ENCODE assay signal across 19 cellular contexts in genomic region chr10:6009961-6010360, GRCh38. TPM values are rescaled to one million over a fixed set of nuclear protein-coding genes. Genes with fewer than 3 reads are reported as not detected.
DNase-seq lines count a peak whose midpoint lies in the region; ATAC-seq and TF ChIP-seq lines count a peak whose summit lies in the region.
"Had no signal": no experiment of that assay in that cellular context is flagged by ENCODE, and none has a peak within 500 bp of the region (broad histone marks: within the 10 kb centered on the region; RNA-seq: fewer than 3 reads in every experiment).

No MANE protein-coding gene starts in this region.

- H3K27me3 ChIP-seq in CD4-positive, CD25-positive, alpha-beta regulatory T cell (ENCODE audit: control insufficient read depth, insufficient read depth, low read length), result no peaks in the 10 kb centered on the region
- H3K27me3 ChIP-seq: BLaER1 treated with 17β-estradiol and CSF1 and Interleukin-3, amounts not matched to agents 10 nM and 100 nM had no signal

- intact Hi-C loops in activated CD4-positive, alpha-beta T cell treated with anti-CD3 and anti-CD28 coated beads for 36 hours (cut with DNase I, micrococcal nuclease), result no loop called here
- intact Hi-C loops in activated T-helper 2 cell treated with anti-CD3 and anti-CD28 coated beads, Interferon-gamma antibody, Interleukin-2, Interleukin-4, amounts not matched to agents 10 μg/mL and 5 μg/mL and 100 μg/mL, durations not matched to agents 14 hours and 24 hours and 36 hours (cut with micrococcal nuclease), result loop anchor here (1.0 to 2.0 kb wide), 2 partner anchors 9 to 33 kb away; partner anchors contain the start of gene IL15RA

- no peak overlapping the region for H3K27ac ChIP-seq in CD4-positive, CD25-positive, alpha-beta regulatory T cell (ENCODE audit: insufficient read depth, low read length, poor library complexity, severe bottlenecking)
- H3K27ac ChIP-seq: 22Rv1; BLaER1 treated with 17β-estradiol and CSF1 and Interleukin-3, amounts not matched to agents 10 nM and 100 nM; HL-60 had no signal

- H3K36me3 ChIP-seq in CD4-positive, CD25-positive, alpha-beta regulatory T cell (ENCODE audit: control insufficient read depth, insufficient read depth, low read length), result peaks cover 32% of the 10 kb centered on the region

- no peak for DNase-seq in activated CD4-positive, alpha-beta T cell treated with anti-CD3 and anti-CD28 coated beads for 36 hours
- no peak for DNase-seq in activated CD4-positive, alpha-beta T cell treated with anti-CD3 and anti-CD28 coated beads, Interleukin-2, amount 50 U/mL, for 48 hours
- DNase-seq in CD4-positive, CD25-positive, alpha-beta regulatory T cell, result peak in 1 of 3 donors; percentile 44
- DNase-seq in activated T-helper 2 cell treated with anti-CD3 and anti-CD28 coated beads, Interferon-gamma antibody, Interleukin-2, Interleukin-4, amounts not matched to agents 10 μg/mL and 5 μg/mL and 100 μg/mL, durations not matched to agents 14 hours and 24 hours and 36 hours (ENCODE audit: low spot score), result no peak
- DNase-seq in fibroblast of the aortic adventitia (ENCODE audit: low read depth) (peak; percentile 71), osteocyte (ENCODE audit: extremely low spot score, unreplicated experiment) (no peak), NCI-H526 treated with DMSO at 0.1 percent for 48 hours (lab: John Stamatoyannopoulos, UW) (no peak)
- DNase-seq: EL, NCI-H1048, NCI-H146, NCI-H2081 treated with DMSO at 0.1 percent for 48 hours, NCI-H526, RPMI8226 had no signal

- H3K4me1 Mint-ChIP-seq in activated CD4-positive, alpha-beta T cell treated with anti-CD3 and anti-CD28 coated beads for 36 hours, result peaks cover 39% of the 10 kb centered on the region
- peaks cover 14 to 36% (median 20%) of the 10 kb centered on the region in 4 donors for H3K4me1 Mint-ChIP-seq in CD4-positive, CD25-positive, alpha-beta regulatory T cell
- H3K4me1 Mint-ChIP-seq in activated T-helper 2 cell treated with anti-CD3 and anti-CD28 coated beads, Interferon-gamma antibody, Interleukin-2, Interleukin-4, amounts not matched to agents 10 μg/mL and 5 μg/mL and 100 μg/mL, durations not matched to agents 14 hours and 24 hours and 36 hours (ENCODE audit: low read depth), result peaks cover 48% of the 10 kb centered on the region
- no peaks in the 10 kb centered on the region for H3K4me1 Mint-ChIP-seq in osteocyte (ENCODE audit: unreplicated experiment)

- H3K4me3 Mint-ChIP-seq in activated CD4-positive, alpha-beta T cell treated with anti-CD3 and anti-CD28 coated beads for 36 hours, result peak overlapping the region; percentile 9
- H3K4me3 Mint-ChIP-seq in CD4-positive, CD25-positive, alpha-beta regulatory T cell, result no peak overlapping the region
- no peak overlapping the region for H3K4me3 Mint-ChIP-seq in activated T-helper 2 cell treated with anti-CD3 and anti-CD28 coated beads, Interferon-gamma antibody, Interleukin-2, Interleukin-4, amounts not matched to agents 10 μg/mL and 5 μg/mL and 100 μg/mL, durations not matched to agents 14 hours and 24 hours and 36 hours (ENCODE audit: low read depth)
- H3K4me3 Mint-ChIP-seq in osteocyte (ENCODE audit: unreplicated experiment), result no peak overlapping the region
- H3K4me3 Mint-ChIP-seq: GM23338 had no signal

- H3K9me3 Mint-ChIP-seq in activated CD4-positive, alpha-beta T cell treated with anti-CD3 and anti-CD28 coated beads for 36 hours (ENCODE audit: low read depth), result peaks cover 8% of the 10 kb centered on the region
- H3K9me3 Mint-ChIP-seq in CD4-positive, CD25-positive, alpha-beta regulatory T cell, result peaks cover 0 to 1% (median 0%) of the 10 kb centered on the region in 7 donors
- H3K9me3 Mint-ChIP-seq in activated T-helper 2 cell treated with anti-CD3 and anti-CD28 coated beads, Interferon-gamma antibody, Interleukin-2, Interleukin-4, amounts not matched to agents 10 μg/mL and 5 μg/mL and 100 μg/mL, durations not matched to agents 14 hours and 24 hours and 36 hours, result peaks cover 27% of the 10 kb centered on the region
- peaks cover 6% of the 10 kb centered on the region for H3K9me3 Mint-ChIP-seq in osteocyte (ENCODE audit: unreplicated experiment)

- peaks cover 12% of the 10 kb centered on the region for H3K4me1 ChIP-seq in CD4-positive, CD25-positive, alpha-beta regulatory T cell (ENCODE audit: control insufficient read depth, insufficient read depth, low read length, poor library complexity, severe bottlenecking)

- no peak overlapping the region for H3K4me3 ChIP-seq in CD4-positive, CD25-positive, alpha-beta regulatory T cell (ENCODE audit: low read depth, low read length)
- no peak overlapping the region for H3K4me3 ChIP-seq in fibroblast of the aortic adventitia (ENCODE audit: low read depth, low read length)
- H3K4me3 ChIP-seq: BLaER1 treated with 17β-estradiol and CSF1 and Interleukin-3, amounts not matched to agents 10 nM and 100 nM; GM23338; K562 had no signal

- no peak for ATAC-seq in activated CD4-positive, alpha-beta T cell treated with anti-CD3 and anti-CD28 coated beads for 36 hours
- no peak for ATAC-seq in CD4-positive, CD25-positive, alpha-beta regulatory T cell (ENCODE audit: low read depth in 2 of 2)
- no peak for ATAC-seq in GM19452 (IDR thresholded peaks at IDR 0.05; ENCODE audit: unreplicated experiment)
- ATAC-seq: GM23338, K562 had no signal

- POLR2A ChIA-PET in activated CD4-positive, alpha-beta T cell treated with anti-CD3 and anti-CD28 coated beads for 36 hours (lab: Charles Lee), result interaction anchor here (0.7 kb wide), 1 partner anchor 158 kb away, joined by 4 read pairs; no protein-coding TSS in a partner anchor

- H3K27ac Mint-ChIP-seq in activated CD4-positive, alpha-beta T cell treated with anti-CD3 and anti-CD28 coated beads for 36 hours, result peak overlapping the region; percentile 30
- H3K27ac Mint-ChIP-seq in CD4-positive, CD25-positive, alpha-beta regulatory T cell, result peak overlapping the region in 2 of 3 donors; percentile 14 to 65
- H3K27ac Mint-ChIP-seq in activated T-helper 2 cell treated with anti-CD3 and anti-CD28 coated beads, Interferon-gamma antibody, Interleukin-2, Interleukin-4, amounts not matched to agents 10 μg/mL and 5 μg/mL and 100 μg/mL, durations not matched to agents 14 hours and 24 hours and 36 hours, result peak overlapping the region; percentile 43
- no peak overlapping the region for H3K27ac Mint-ChIP-seq in osteocyte (ENCODE audit: unreplicated experiment)
- H3K27ac Mint-ChIP-seq: GM23338 had no signal

- peaks cover 2% of the 10 kb centered on the region for H3K27me3 Mint-ChIP-seq in activated CD4-positive, alpha-beta T cell treated with anti-CD3 and anti-CD28 coated beads for 36 hours
- H3K27me3 Mint-ChIP-seq in CD4-positive, CD25-positive, alpha-beta regulatory T cell, result no peaks in the 10 kb centered on the region
- H3K27me3 Mint-ChIP-seq in activated T-helper 2 cell treated with anti-CD3 and anti-CD28 coated beads, Interferon-gamma antibody, Interleukin-2, Interleukin-4, amounts not matched to agents 10 μg/mL and 5 μg/mL and 100 μg/mL, durations not matched to agents 14 hours and 24 hours and 36 hours (ENCODE audit: low read depth), result no peaks in the 10 kb centered on the region
- H3K27me3 Mint-ChIP-seq in osteocyte (ENCODE audit: unreplicated experiment), result peaks cover 38% of the 10 kb centered on the region

- CTCF ChIA-PET in activated CD4-positive, alpha-beta T cell treated with anti-CD3 and anti-CD28 coated beads for 36 hours (lab: Charles Lee), result interaction anchor here (0.9 kb wide), 1 partner anchor 13 kb away, joined by 3 read pairs; no protein-coding TSS in a partner anchor

- no peaks in the 10 kb centered on the region for H3K9me3 ChIP-seq in CD4-positive, CD25-positive, alpha-beta regulatory T cell (ENCODE audit: control insufficient read depth in 2 of 2, low read length in 2 of 2)

- TF ChIP-seq CTCF in fibroblast of the aortic adventitia (IDR thresholded peaks at IDR 0.05; ENCODE audit: insufficient read depth, low read length) (no peak), osteocyte (IDR thresholded peaks at IDR 0.05) (no peak)

- peaks cover 39% of the 10 kb centered on the region for H3K36me3 Mint-ChIP-seq in activated CD4-positive, alpha-beta T cell treated with anti-CD3 and anti-CD28 coated beads for 36 hours (ENCODE audit: low read depth)
- H3K36me3 Mint-ChIP-seq in CD4-positive, CD25-positive, alpha-beta regulatory T cell, result peaks cover 27% of the 10 kb centered on the region
- H3K36me3 Mint-ChIP-seq in activated T-helper 2 cell treated with anti-CD3 and anti-CD28 coated beads, Interferon-gamma antibody, Interleukin-2, Interleukin-4, amounts not matched to agents 10 μg/mL and 5 μg/mL and 100 μg/mL, durations not matched to agents 14 hours and 24 hours and 36 hours (ENCODE audit: low read depth), result peaks cover 66% of the 10 kb centered on the region
- no peaks in the 10 kb centered on the region for H3K36me3 Mint-ChIP-seq in osteocyte (ENCODE audit: unreplicated experiment)

RNA-seq across cellular contexts. Expression of gene IL15RA, which starts 32.6 kb away (rescaled TPM):
- 10 to 100 TPM; 19.7 to 22.1 TPM for total RNA-seq in activated CD4-positive, alpha-beta T cell treated with anti-CD3 and anti-CD28 coated beads for 36 hours
- total RNA-seq in CD4-positive, CD25-positive, alpha-beta regulatory T cell, result 17.7 TPM
- polyA plus RNA-seq in CD4-positive, CD25-positive, alpha-beta regulatory T cell, result 10 to 100 TPM in 1 of 4 donors, 1 to 10 TPM in 3; 9.1 to 13.4 (median 9.5) TPM
- 19.2 and 19.8 TPM in 2 replicates for total RNA-seq in activated T-helper 2 cell treated with anti-CD3 and anti-CD28 coated beads, Interferon-gamma antibody, Interleukin-2, Interleukin-4, amounts not matched to agents 10 μg/mL and 5 μg/mL and 100 μg/mL, durations not matched to agents 14 hours and 24 hours and 36 hours
- total RNA-seq in fibroblast of the aortic adventitia (ENCODE audit: low replicate concordance) (2.1 and 5.7 TPM in 2 replicates), osteocyte (0.40 and 0.44 TPM in 2 replicates)

RNA-seq across cellular contexts. Expression of gene IL2RA, which starts 52.2 kb away (rescaled TPM):
- total RNA-seq in activated CD4-positive, alpha-beta T cell treated with anti-CD3 and anti-CD28 coated beads for 36 hours, result 100 to 1,000 TPM; 659 to 980 TPM
- 220 TPM for total RNA-seq in CD4-positive, CD25-positive, alpha-beta regulatory T cell
- polyA plus RNA-seq in CD4-positive, CD25-positive, alpha-beta regulatory T cell, result 100 to 1,000 TPM; 159 to 261 (median 179) TPM
- 1,777 and 1,808 TPM in 2 replicates for total RNA-seq in activated T-helper 2 cell treated with anti-CD3 and anti-CD28 coated beads, Interferon-gamma antibody, Interleukin-2, Interleukin-4, amounts not matched to agents 10 μg/mL and 5 μg/mL and 100 μg/mL, durations not matched to agents 14 hours and 24 hours and 36 hours
- not detected in 2 replicates for total RNA-seq in fibroblast of the aortic adventitia (ENCODE audit: low replicate concordance)
- total RNA-seq in osteocyte, result not detected in 2 replicates
- total RNA-seq: GM23338 had no signal
- polyA plus RNA-seq: GM23338, K562 had no signal

Comparison
In these comparisons a context has a peak if more than half of its experiments do, and no peak if none do; other contexts are left out.
1. RNA of gene IL2RA, which starts 52.2 kb away (total RNA-seq): 1,777 to 1,808 TPM in activated T-helper 2 cell treated with anti-CD3 and anti-CD28 coated beads, Interferon-gamma antibody, Interleukin-2, Interleukin-4, amounts not matched to agents 10 μg/mL and 5 μg/mL and 100 μg/mL, durations not matched to agents 14 hours and 24 hours and 36 hours, 659 to 980 TPM in activated CD4-positive, alpha-beta T cell treated with anti-CD3 and anti-CD28 coated beads for 36 hours and 220 TPM in CD4-positive, CD25-positive, alpha-beta regulatory T cell (single experiment); not detected in fibroblast of the aortic adventitia and not detected in osteocyte; every median in the first group is over 100 times any median in the second.